ENCODE assay signal across 20 cellular contexts in the genomic region with DNA sequence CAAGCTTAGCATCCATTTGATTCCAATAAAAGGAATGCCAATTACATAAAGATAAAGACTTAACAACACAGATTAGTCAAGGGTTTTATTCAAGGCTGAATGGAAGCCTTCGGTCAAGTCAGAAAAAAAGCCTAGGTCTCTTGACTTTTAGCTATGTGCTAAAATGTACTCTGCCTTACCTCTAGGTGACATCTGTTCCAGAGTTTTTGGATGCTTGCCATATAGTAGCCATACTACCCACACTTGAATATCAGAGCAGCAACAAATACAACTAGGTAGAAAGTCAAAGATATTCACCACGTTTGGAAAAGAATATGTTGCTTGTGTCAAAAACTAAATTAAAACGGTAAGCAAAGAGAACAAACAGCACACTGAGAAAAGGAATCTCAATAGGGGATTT.
DNase-seq lines count a peak whose midpoint lies in the region; ATAC-seq and TF ChIP-seq lines count a peak whose summit lies in the region.
"Had no signal": no experiment of that assay in that cellular context is flagged by ENCODE, and none has a peak within 500 bp of the region (broad histone marks: within the 10 kb centered on the region; RNA-seq: fewer than 3 reads in every experiment).

No MANE protein-coding gene starts in this region.

- no peaks in the 10 kb centered on the region for H3K4me1 Mint-ChIP-seq in neural progenitor cell
- H3K4me1 Mint-ChIP-seq in activated T-cell treated with anti-CD3 and anti-CD28 coated beads, Interleukin-2, amount 50 U/mL, for 24 hours (ENCODE audit: low read depth), result no peaks in the 10 kb centered on the region
- H3K4me1 Mint-ChIP-seq: B cell; CD4-positive, CD25-positive, alpha-beta regulatory T cell; IgD-negative memory B cell had no signal

- no peak overlapping the region for H3K4me3 Mint-ChIP-seq in neural progenitor cell
- H3K4me3 Mint-ChIP-seq in activated T-cell treated with anti-CD3 and anti-CD28 coated beads, Interleukin-2, amount 50 U/mL, for 24 hours, result no peak overlapping the region
- H3K4me3 Mint-ChIP-seq: B cell; CD4-positive, CD25-positive, alpha-beta regulatory T cell; IgD-negative memory B cell had no signal

- no peak overlapping the region for H3K27ac ChIP-seq in neural progenitor cell

- H3K9ac ChIP-seq in neural progenitor cell, result no peak overlapping the region
- H3K9ac ChIP-seq: SK-N-SH had no signal

- peaks cover 16% of the 10 kb centered on the region for H3K4me1 ChIP-seq in neural progenitor cell

- TF ChIP-seq CTCF in neural progenitor cell (IDR thresholded peaks at IDR 0.05), result no peak

- no peak overlapping the region for H2AFZ ChIP-seq in neural progenitor cell (replicated peaks)

- no peaks in the 10 kb centered on the region for H3K36me3 Mint-ChIP-seq in neural progenitor cell
- H3K36me3 Mint-ChIP-seq in activated T-cell treated with anti-CD3 and anti-CD28 coated beads, Interleukin-2, amount 50 U/mL, for 24 hours (ENCODE audit: low read depth), result no peaks in the 10 kb centered on the region
- H3K36me3 Mint-ChIP-seq: CD4-positive, CD25-positive, alpha-beta regulatory T cell; IgD-negative memory B cell had no signal

- H3K4me3 ChIP-seq in neural progenitor cell, result no peak overlapping the region

- no peaks in the 10 kb centered on the region for H3F3A ChIP-seq in neural progenitor cell (ENCODE audit: low read depth)

- H4K20me1 ChIP-seq in neural progenitor cell (ENCODE audit: low read depth), result no peaks in the 10 kb centered on the region

- H3K79me2 ChIP-seq in neural progenitor cell (ENCODE audit: low read depth), result no peaks in the 10 kb centered on the region

- H3K4me2 ChIP-seq in neural progenitor cell, result no peak overlapping the region
- H3K4me2 ChIP-seq: SK-N-SH had no signal

- H3K9me3 Mint-ChIP-seq in neural progenitor cell, result peaks cover 12% of the 10 kb centered on the region
- H3K9me3 Mint-ChIP-seq in activated T-cell treated with anti-CD3 and anti-CD28 coated beads, Interleukin-2, amount 50 U/mL, for 24 hours, result peaks cover 11% of the 10 kb centered on the region

- no peaks in the 10 kb centered on the region for H3K36me3 ChIP-seq in neural progenitor cell

- peak; percentile 84 for DNase-seq in DMS 273 (lab: John Stamatoyannopoulos, UW; ENCODE audit: unreplicated experiment)
- peak; percentile 4 for DNase-seq in H4 (ENCODE audit: low spot score)
- DNase-seq in NCI-H82 treated with DMSO at 0.1 percent for 48 hours (lab: John Stamatoyannopoulos, UW; ENCODE audit: unreplicated experiment), result peak; percentile 10
- DNase-seq in neural progenitor cell (ENCODE audit: low spot score), result peak; percentile 3
- DNase-seq in DMS79 (lab: John Stamatoyannopoulos, UW), result no peak
- no peak for DNase-seq in activated T-cell treated with anti-CD3 and anti-CD28 coated beads, Interleukin-2, amount 50 U/mL, for 24 hours
- DNase-seq: CD4-positive, CD25-positive, alpha-beta regulatory T cell; DND-41; Kasumi-1; MM.1S; NCI-H1930; NCI-H510A; Right ventricle myocardium superior; SK-N-SH; T-helper 1 cell had no signal

- H3K9me3 ChIP-seq in neural progenitor cell (ENCODE audit: low read depth), result no peaks in the 10 kb centered on the region
- H3K9me3 ChIP-seq: SK-N-SH had no signal

- no peak overlapping the region for H3K27ac Mint-ChIP-seq in neural progenitor cell
- H3K27ac Mint-ChIP-seq in activated T-cell treated with anti-CD3 and anti-CD28 coated beads, Interleukin-2, amount 50 U/mL, for 24 hours, result no peak overlapping the region
- H3K27ac Mint-ChIP-seq: B cell; CD4-positive, CD25-positive, alpha-beta regulatory T cell; IgD-negative memory B cell had no signal

- ATAC-seq in HG03354 (IDR thresholded peaks at IDR 0.05; ENCODE audit: poor library complexity, severe bottlenecking, unreplicated experiment), result no peak
- ATAC-seq: HCT116, Panc1 had no signal

- no peaks in the 10 kb centered on the region for H3K27me3 Mint-ChIP-seq in neural progenitor cell (ENCODE audit: insufficient read depth, low read depth)
- H3K27me3 Mint-ChIP-seq in activated T-cell treated with anti-CD3 and anti-CD28 coated beads, Interleukin-2, amount 50 U/mL, for 24 hours, result no peaks in the 10 kb centered on the region
- H3K27me3 Mint-ChIP-seq: B cell; CD4-positive, CD25-positive, alpha-beta regulatory T cell; IgD-negative memory B cell had no signal

- H3K27me3 ChIP-seq in neural progenitor cell, result no peaks in the 10 kb centered on the region

Comparison
In these comparisons a context has a peak if more than half of its experiments do, and no peak if none do; other contexts are left out.
1. DNase-seq: peak in DMS 273 (single experiment), H4 (single experiment), NCI-H82 treated with DMSO at 0.1 percent for 48 hours (single experiment) and neural progenitor cell (single experiment); none in DMS79 (single experiment) and activated T-cell treated with anti-CD3 and anti-CD28 coated beads, Interleukin-2, amount 50 U/mL, for 24 hours (single experiment).